Comparison of ENCODE assay signal across 16 cellular contexts in the genomic region with DNA sequence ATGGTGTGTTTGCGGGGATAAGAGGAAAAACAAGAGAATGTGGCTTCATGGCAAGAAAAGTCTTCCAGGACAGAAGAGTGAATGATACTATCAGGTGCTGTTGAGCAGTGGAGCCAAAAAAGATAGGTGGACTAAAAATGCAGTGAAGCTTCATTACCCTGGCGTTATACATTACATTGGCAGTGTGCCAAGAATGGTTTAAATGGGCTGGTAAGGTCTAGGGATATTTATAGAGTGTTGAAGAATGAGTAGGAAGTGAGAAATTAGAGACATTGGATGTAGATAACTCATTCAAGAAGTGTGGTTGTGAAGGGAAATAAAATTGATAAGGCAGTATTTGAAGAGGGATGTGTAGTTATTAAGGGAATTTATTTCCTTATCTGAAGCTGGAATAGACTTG.
A peak's percentile ranks its signal among the peaks of the same experiment; 100 is the strongest.
DNase-seq lines count a peak whose midpoint lies in the region; TF ChIP-seq lines count a peak whose summit lies in the region.
"Had no signal": no experiment of that assay in that cellular context is flagged by ENCODE, and none has a peak within 500 bp of the region (broad histone marks: within the 10 kb centered on the region; RNA-seq: fewer than 3 reads in every experiment).

No MANE protein-coding gene starts in this region.

- peaks cover 24% of the 10 kb centered on the region for H3K79me2 ChIP-seq in osteoblast (ENCODE audit: insufficient read depth, low read length)

- DNase-seq in NCI-H82 (lab: John Stamatoyannopoulos, UW) (peak; percentile 73), NCI-H82 treated with DMSO at 0.1 percent for 48 hours (lab: John Stamatoyannopoulos, UW; ENCODE audit: unreplicated experiment) (no peak), NCI-H1105 treated with DMSO at 0.1 percent for 48 hours (lab: John Stamatoyannopoulos, UW) (peak; percentile 46), NCI-H526 (lab: John Stamatoyannopoulos, UW) (peak; percentile 34 to 40), glomerular visceral epithelial cell (ENCODE audit: extremely low spot score) (peak; percentile 24), osteoblast (ENCODE audit: insufficient read length, low spot score, missing footprints) (no peak), OCI-M2 (lab: John Stamatoyannopoulos, UW; ENCODE audit: unreplicated experiment) (no peak)
- DNase-seq in NK-92 treated with Interleukin-12 subunit alpha and Interleukin-12 subunit beta, amount 100 ng/mL, for 24 hours (lab: John Stamatoyannopoulos, UW), result no peak
- DNase-seq: activated CD8-positive, alpha-beta memory T cell treated with anti-CD3 and anti-CD28 coated beads, Interleukin-2, amount 50 U/mL, for 4 hours; CD8-positive, alpha-beta T cell; midbrain; NCI-H446 treated with DMSO at 0.1 percent for 48 hours; stomach had no signal

- H3K27ac ChIP-seq in osteoblast (ENCODE audit: low read depth, low read length), result no peak overlapping the region
- H3K27ac ChIP-seq: esophagus muscularis mucosa, KMS-11, right atrium auricular region, stomach had no signal

- H3K4me1 ChIP-seq in osteoblast (ENCODE audit: insufficient read depth, low read length), result peaks cover 19% of the 10 kb centered on the region
- H3K4me1 ChIP-seq: right atrium auricular region had no signal

- no peaks in the 10 kb centered on the region for H3K36me3 ChIP-seq in osteoblast (ENCODE audit: insufficient read depth, low read length)
- H3K36me3 ChIP-seq: esophagus muscularis mucosa, right atrium auricular region, stomach had no signal

- no peak for TF ChIP-seq CTCF in osteoblast (IDR thresholded peaks at IDR 0.05; ENCODE audit: extremely low read depth, low read depth, low read length)

- H4K20me1 ChIP-seq in osteoblast (ENCODE audit: insufficient read depth, low read length), result no peaks in the 10 kb centered on the region

- no peak overlapping the region for H2AFZ ChIP-seq in osteoblast (ENCODE audit: low read length)

- no peaks in the 10 kb centered on the region for H3K9me3 ChIP-seq in osteoblast (ENCODE audit: low read depth, low read length)
- H3K9me3 ChIP-seq: esophagus muscularis mucosa, right atrium auricular region, stomach had no signal

- H3K27me3 ChIP-seq in osteoblast (ENCODE audit: insufficient read depth, low read length), result no peaks in the 10 kb centered on the region
- H3K27me3 ChIP-seq: esophagus muscularis mucosa, right atrium auricular region, stomach had no signal

- H3K4me3 ChIP-seq in osteoblast (ENCODE audit: insufficient read depth, low read length), result no peak overlapping the region
- H3K4me3 ChIP-seq: esophagus muscularis mucosa, right atrium auricular region, stomach had no signal

- no peak overlapping the region for H3K4me2 ChIP-seq in osteoblast (ENCODE audit: insufficient read depth, low read length)
- H3K4me2 ChIP-seq: KMS-11 had no signal

Comparison
In these comparisons a context has a peak if more than half of its experiments do, and no peak if none do; other contexts are left out.
1. DNase-seq: peak in NCI-H82 (single experiment), NCI-H1105 treated with DMSO at 0.1 percent for 48 hours (single experiment), NCI-H526 (2 of 2) and glomerular visceral epithelial cell (single experiment); none in NCI-H82 treated with DMSO at 0.1 percent for 48 hours (single experiment), osteoblast (single experiment), OCI-M2 (single experiment) and NK-92 treated with Interleukin-12 subunit alpha and Interleukin-12 subunit beta, amount 100 ng/mL, for 24 hours (single experiment).